In the genomic region with DNA sequence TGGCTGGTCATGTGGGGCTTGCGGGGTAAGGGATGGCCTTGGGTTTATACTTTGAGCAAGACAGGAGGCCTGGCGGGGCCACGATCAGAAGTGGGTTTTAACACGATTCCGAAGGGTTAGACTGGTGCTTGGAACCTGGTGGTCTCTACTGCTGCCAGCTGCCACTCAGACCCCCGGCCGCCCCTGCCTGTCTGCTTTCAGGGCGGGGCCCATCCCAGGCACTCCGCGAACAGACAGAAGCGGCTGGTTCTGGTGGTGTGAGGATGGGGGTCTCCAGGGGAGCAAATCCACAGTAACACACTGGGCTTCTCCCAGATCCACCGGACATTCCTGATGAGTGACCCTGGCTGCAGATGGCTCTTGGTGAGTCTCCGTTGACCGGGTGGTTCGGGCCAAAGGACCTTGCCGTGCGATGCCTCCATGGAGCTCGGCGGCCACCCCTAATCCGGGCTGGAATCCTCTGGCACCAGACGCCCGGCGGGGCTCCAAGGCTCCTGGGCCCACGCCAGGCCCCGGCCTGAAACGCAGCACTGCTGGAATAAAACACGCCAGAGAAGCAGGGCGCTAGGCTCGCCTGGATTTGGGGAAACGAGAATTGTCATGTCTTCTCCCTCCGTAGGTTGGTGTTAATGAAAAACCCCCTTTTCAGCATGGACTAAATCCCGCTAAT, we compare ENCODE assay signal across 13 cellular contexts. TPM values are rescaled to one million over a fixed set of nuclear protein-coding genes. Genes with fewer than 3 reads are reported as not detected.
A peak's percentile ranks its signal among the peaks of the same experiment; 100 is the strongest.
DNase-seq lines count a peak whose midpoint lies in the region; ATAC-seq and TF ChIP-seq lines count a peak whose summit lies in the region.
"Had no signal": no experiment of that assay in that cellular context is flagged by ENCODE, and none has a peak within 500 bp of the region (broad histone marks: within the 10 kb centered on the region; RNA-seq: fewer than 3 reads in every experiment).

No MANE protein-coding gene starts in this region.

- no peaks in the 10 kb centered on the region for H3K9me3 Mint-ChIP-seq in activated CD8-positive, alpha-beta memory T cell treated with anti-CD3 and anti-CD28 coated beads, Interleukin-2, amount 10 ng/mL, durations not matched to agents 7 days and 5 days (ENCODE audit: low read depth)
- H3K9me3 Mint-ChIP-seq: effector memory CD8-positive, alpha-beta T cell had no signal

- intact Hi-C loops in right cardiac atrium (cut with DNase I) = no loop called here

- H3K27ac Mint-ChIP-seq in activated CD8-positive, alpha-beta memory T cell treated with anti-CD3 and anti-CD28 coated beads, Interleukin-2, amount 10 ng/mL, durations not matched to agents 7 days and 5 days = no peak overlapping the region
- H3K27ac Mint-ChIP-seq: effector memory CD8-positive, alpha-beta T cell had no signal

- no peak overlapping the region for H3K4me3 ChIP-seq in right cardiac atrium (ENCODE audit: low read length)
- no peak overlapping the region for H3K4me3 ChIP-seq in suprapubic skin
- H3K4me3 ChIP-seq: A549 had no signal

- 73% methylated on average over 32 of the region's 32 CpGs for WGBS in right cardiac atrium
- WGBS in suprapubic skin = 84% methylated on average over 26 of the region's 32 CpGs

- H3K4me1 Mint-ChIP-seq in activated CD8-positive, alpha-beta memory T cell treated with anti-CD3 and anti-CD28 coated beads, Interleukin-2, amount 10 ng/mL, durations not matched to agents 7 days and 5 days = peaks cover 8% of the 10 kb centered on the region

- H3K9me3 ChIP-seq in right cardiac atrium (ENCODE audit: control insufficient read depth, low read length) (no peaks in the 10 kb centered on the region), suprapubic skin (no peaks in the 10 kb centered on the region)
- H3K9me3 ChIP-seq: A549 had no signal

- no peaks in the 10 kb centered on the region for H3K27me3 ChIP-seq in right cardiac atrium (ENCODE audit: control insufficient read depth, insufficient read depth)
- H3K27me3 ChIP-seq in suprapubic skin = no peaks in the 10 kb centered on the region

- no peak for TF ChIP-seq POLR2A in suprapubic skin (IDR thresholded peaks at IDR 0.05)

- H3K27me3 Mint-ChIP-seq in activated CD8-positive, alpha-beta memory T cell treated with anti-CD3 and anti-CD28 coated beads, Interleukin-2, amount 10 ng/mL, durations not matched to agents 7 days and 5 days = peaks cover 2% of the 10 kb centered on the region
- H3K27me3 Mint-ChIP-seq: effector memory CD8-positive, alpha-beta T cell had no signal

- H3K4me3 Mint-ChIP-seq in activated CD8-positive, alpha-beta memory T cell treated with anti-CD3 and anti-CD28 coated beads, Interleukin-2, amount 10 ng/mL, durations not matched to agents 7 days and 5 days = peak overlapping the region; percentile 11

- H3K27ac ChIP-seq in right cardiac atrium (ENCODE audit: low read length) (no peak overlapping the region), suprapubic skin (peak overlapping the region; percentile 20)

- no peak for TF ChIP-seq EP300 in suprapubic skin (IDR thresholded peaks at IDR 0.05)

- DNase-seq in activated CD8-positive, alpha-beta memory T cell treated with anti-CD3 and anti-CD28 coated beads, Interleukin-2, amount 10 ng/mL, durations not matched to agents 7 days and 5 days = no peak
- no peak for DNase-seq in activated CD8-positive, alpha-beta memory T cell treated with anti-CD3 and anti-CD28 coated beads, Interleukin-2, amount 50 U/mL, for 48 hours
- DNase-seq in right cardiac atrium (peak; percentile 71 to 90 (median 88)), suprapubic skin (ENCODE audit: low spot score in 2 of 2) (no peak), HCEC 1CT (no peak), NCI-H526 (lab: John Stamatoyannopoulos, UW) (no peak)
- DNase-seq: activated CD4-positive, alpha-beta T cell treated with anti-CD3 and anti-CD28 coated beads for 4 hours; DMS79; effector memory CD8-positive, alpha-beta T cell; NCI-H1048; NCI-H69 had no signal

- CTCF ChIA-PET in activated CD8-positive, alpha-beta memory T cell treated with anti-CD3 and anti-CD28 coated beads, Interleukin-2, amount 10 ng/mL, durations not matched to agents 7 days and 5 days (lab: Charles Lee) = interaction anchor here (1.6 kb wide), 1 partner anchor 19 kb away, joined by 3 read pairs; no protein-coding TSS in a partner anchor

- H3K4me1 ChIP-seq in right cardiac atrium (ENCODE audit: control insufficient read depth, insufficient read depth, low read length) (peaks cover 7% of the 10 kb centered on the region), suprapubic skin (peaks cover 49% of the 10 kb centered on the region)

- H3K36me3 ChIP-seq in suprapubic skin = no peaks in the 10 kb centered on the region

- H3K36me3 Mint-ChIP-seq in activated CD8-positive, alpha-beta memory T cell treated with anti-CD3 and anti-CD28 coated beads, Interleukin-2, amount 10 ng/mL, durations not matched to agents 7 days and 5 days = peaks cover 17% of the 10 kb centered on the region

- TF ChIP-seq CTCF in suprapubic skin (IDR thresholded peaks at IDR 0.05) = no peak

- no peak for ATAC-seq in activated CD8-positive, alpha-beta memory T cell treated with anti-CD3 and anti-CD28 coated beads, Interleukin-2, amount 10 ng/mL, durations not matched to agents 7 days and 5 days
- no peak for ATAC-seq in right cardiac atrium
- ATAC-seq: A549; effector memory CD8-positive, alpha-beta T cell had no signal

RNA-seq across cellular contexts. Expression of a gene that starts 2.1 kb away (rescaled TPM):
- total RNA-seq in activated CD8-positive, alpha-beta memory T cell treated with anti-CD3 and anti-CD28 coated beads, Interleukin-2, amount 10 ng/mL, durations not matched to agents 7 days and 5 days = 100 to 1,000 TPM; 481 to 631 TPM
- total RNA-seq in right cardiac atrium = 100 to 1,000 TPM in 1 of 4 donors, 10 to 100 TPM in 3; 67.5 to 119 (median 82.3) TPM
- 42.9 TPM for polyA plus RNA-seq in right cardiac atrium
- total RNA-seq in suprapubic skin = 100 to 1,000 TPM; 152 to 227 (median 174) TPM

RNA-seq across cellular contexts. Expression of a gene that starts 26.6 kb away (rescaled TPM):
- not detected for total RNA-seq in activated CD8-positive, alpha-beta memory T cell treated with anti-CD3 and anti-CD28 coated beads, Interleukin-2, amount 10 ng/mL, durations not matched to agents 7 days and 5 days
- total RNA-seq in right cardiac atrium (not detected), suprapubic skin (not detected)
- polyA plus RNA-seq in right cardiac atrium = 0.05 TPM

RNA-seq across cellular contexts. Expression of a gene that starts 32.5 kb away (rescaled TPM):
- not detected for total RNA-seq in activated CD8-positive, alpha-beta memory T cell treated with anti-CD3 and anti-CD28 coated beads, Interleukin-2, amount 10 ng/mL, durations not matched to agents 7 days and 5 days
- total RNA-seq in right cardiac atrium = not detected
- polyA plus RNA-seq in right cardiac atrium = 0.11 TPM
- under 1 TPM in 1 of 4 donors, not detected in 3; 0.79 TPM for total RNA-seq in suprapubic skin
- total RNA-seq: SK-MEL-5 had no signal

RNA-seq across cellular contexts. Expression of a gene that starts 44.2 kb away (rescaled TPM):
- not detected for total RNA-seq in activated CD8-positive, alpha-beta memory T cell treated with anti-CD3 and anti-CD28 coated beads, Interleukin-2, amount 10 ng/mL, durations not matched to agents 7 days and 5 days
- total RNA-seq in right cardiac atrium (under 1 TPM in 1 of 4 donors, not detected in 3; 0.22 TPM), suprapubic skin (1 to 10 TPM in 2 of 4 donors, under 1 TPM in 1, not detected in 1; 0.60 to 6.5 (median 2.0) TPM)
- polyA plus RNA-seq in right cardiac atrium = 0.02 TPM
- total RNA-seq: SK-MEL-5 had no signal

RNA-seq across cellular contexts. Expression of a gene that starts 45.7 kb away (rescaled TPM):
- not detected for total RNA-seq in activated CD8-positive, alpha-beta memory T cell treated with anti-CD3 and anti-CD28 coated beads, Interleukin-2, amount 10 ng/mL, durations not matched to agents 7 days and 5 days
- total RNA-seq in right cardiac atrium (not detected), suprapubic skin (not detected)
- polyA plus RNA-seq in right cardiac atrium = not detected
- total RNA-seq: SK-MEL-5 had no signal

Comparison
In these comparisons a context has a peak if more than half of its experiments do, and no peak if none do; other contexts are left out.
1. DNase-seq: peak in right cardiac atrium (3 of 3); none in activated CD8-positive, alpha-beta memory T cell treated with anti-CD3 and anti-CD28 coated beads, Interleukin-2, amount 10 ng/mL, durations not matched to agents 7 days and 5 days (single experiment), activated CD8-positive, alpha-beta memory T cell treated with anti-CD3 and anti-CD28 coated beads, Interleukin-2, amount 50 U/mL, for 48 hours (single experiment), suprapubic skin (0 of 2), HCEC 1CT (single experiment) and NCI-H526 (0 of 2).